Comparison of ENCODE assay signal across 12 cellular contexts in genomic region chr15:64687167-64688085, GRCh38.
DNase-seq lines count a peak whose midpoint lies in the region; ATAC-seq and TF ChIP-seq lines count a peak whose summit lies in the region.
"Had no signal": no experiment of that assay in that cellular context is flagged by ENCODE, and none has a peak within 500 bp of the region (broad histone marks: within the 10 kb centered on the region; RNA-seq: fewer than 3 reads in every experiment).

No MANE protein-coding gene starts in this region.

- H3K9me3 Mint-ChIP-seq in Calu3 (ENCODE audit: low read depth, unreplicated experiment) (no peaks in the 10 kb centered on the region), progenitor cell of endocrine pancreas (ENCODE audit: low read depth) (no peaks in the 10 kb centered on the region)
- H3K9me3 Mint-ChIP-seq in T-helper 2 cell treated with Interferon-gamma antibody and Interleukin-4, amounts not matched to agents 5 μg/mL and 100 μg/mL, for 36 hours, result no peaks in the 10 kb centered on the region

- CTCF ChIA-PET in Calu3 (lab: Charles Lee), result interaction anchor here (0.6 to 3.4 kb wide), 2 partner anchors 33 to 40 kb away, joined by 3 to 23 read pairs; no protein-coding TSS in a partner anchor

- DNase-seq in Calu3 (no peak), NCI-H69 (lab: John Stamatoyannopoulos, UW) (peak; percentile 76), progenitor cell of endocrine pancreas (ENCODE audit: low spot score, unreplicated experiment) (no peak), RPMI8226 (no peak), occipital lobe (lab: John Stamatoyannopoulos, UW) (no peak), UCSD-AML1 (lab: John Stamatoyannopoulos, UW; ENCODE audit: unreplicated experiment) (no peak)
- no peak for DNase-seq in T-helper 2 cell treated with Interferon-gamma antibody and Interleukin-4, amounts not matched to agents 5 μg/mL and 100 μg/mL, for 36 hours (ENCODE audit: low spot score)
- DNase-seq: Caco-2, foreskin keratinocyte, lower lobe of right lung, NCI-H1092 treated with DMSO at 0.1 percent for 48 hours had no signal

- H3K36me3 Mint-ChIP-seq in Calu3 (ENCODE audit: insufficient read depth, unreplicated experiment) (peaks cover 57% of the 10 kb centered on the region), progenitor cell of endocrine pancreas (ENCODE audit: insufficient read depth) (peaks cover 15% of the 10 kb centered on the region)
- H3K36me3 Mint-ChIP-seq in T-helper 2 cell treated with Interferon-gamma antibody and Interleukin-4, amounts not matched to agents 5 μg/mL and 100 μg/mL, for 36 hours (ENCODE audit: low read depth), result peaks cover 37% of the 10 kb centered on the region

- TF ChIP-seq CTCF in Calu3 (IDR thresholded peaks at IDR 0.05; ENCODE audit: unreplicated experiment), result no peak
- TF ChIP-seq CTCF in progenitor cell of endocrine pancreas (IDR thresholded peaks at IDR 0.05; ENCODE audit: unreplicated experiment), result no peak

- TSS peak; percentile 80 for BruUV-seq in Calu3 (replicated peaks; lab: Mats Ljungman, UMichigan)

- ATAC-seq in esophagus mucosa, result peak; percentile 27
- ATAC-seq: foreskin keratinocyte, lower lobe of right lung had no signal

- H3K4me3 Mint-ChIP-seq in Calu3 (ENCODE audit: low read depth, unreplicated experiment), result no peak overlapping the region
- H3K4me3 Mint-ChIP-seq in progenitor cell of endocrine pancreas (ENCODE audit: low read depth), result no peak overlapping the region
- H3K4me3 Mint-ChIP-seq in T-helper 2 cell treated with Interferon-gamma antibody and Interleukin-4, amounts not matched to agents 5 μg/mL and 100 μg/mL, for 36 hours, result no peak overlapping the region

- intact Hi-C loops in Calu3 (cut with micrococcal nuclease; ENCODE audit: unreplicated experiment), result no loop called here

- H3K27ac Mint-ChIP-seq in Calu3 (ENCODE audit: unreplicated experiment) (no peak overlapping the region), progenitor cell of endocrine pancreas (peak overlapping the region; percentile 72)
- no peak overlapping the region for H3K27ac Mint-ChIP-seq in T-helper 2 cell treated with Interferon-gamma antibody and Interleukin-4, amounts not matched to agents 5 μg/mL and 100 μg/mL, for 36 hours

- H3K4me1 Mint-ChIP-seq in Calu3 (ENCODE audit: low read depth, unreplicated experiment) (no peaks in the 10 kb centered on the region), progenitor cell of endocrine pancreas (ENCODE audit: low read depth) (peaks cover 2% of the 10 kb centered on the region)
- H3K4me1 Mint-ChIP-seq in T-helper 2 cell treated with Interferon-gamma antibody and Interleukin-4, amounts not matched to agents 5 μg/mL and 100 μg/mL, for 36 hours (ENCODE audit: low read depth), result no peaks in the 10 kb centered on the region

- H3K27me3 Mint-ChIP-seq in Calu3 (ENCODE audit: unreplicated experiment) (no peaks in the 10 kb centered on the region), progenitor cell of endocrine pancreas (no peaks in the 10 kb centered on the region)
- H3K27me3 Mint-ChIP-seq in T-helper 2 cell treated with Interferon-gamma antibody and Interleukin-4, amounts not matched to agents 5 μg/mL and 100 μg/mL, for 36 hours (ENCODE audit: low read depth), result no peaks in the 10 kb centered on the region
